Comparison of ENCODE assay signal across 1 cellular context in genomic region chr5:134555889-134556311, GRCh38.
TF ChIP-seq lines count a peak whose summit lies in the region.

No MANE protein-coding gene starts in this region.

TF ChIP-seq in HEK293, 187 proteins besides CTCF, POLR2A, EP300 and RAD21 (continued from another document):
- TF ChIP-seq KLF17 (tag by site-specific recombination; IDR thresholded peaks at IDR 0.05) = no peak
- TF ChIP-seq ZIC2 (tag by site-specific recombination; IDR thresholded peaks at IDR 0.05) = peak; percentile 48
- no peak for TF ChIP-seq ZNF76 (tag by site-specific recombination; IDR thresholded peaks at IDR 0.05; ENCODE audit: borderline replicate concordance, low read depth)
- peak; percentile 41; the same call in 1 of the 2 replicates for TF ChIP-seq GLIS2 (tag by site-specific recombination; IDR thresholded peaks at IDR 0.05)
- TF ChIP-seq ZNF398 (tag by site-specific recombination; IDR thresholded peaks at IDR 0.05) = no peak
- no peak for TF ChIP-seq PBX3 (CRISPR knock-in tag; IDR thresholded peaks at IDR 0.05)
